ENCODE assay signal across 8 cellular contexts in the genomic region with DNA sequence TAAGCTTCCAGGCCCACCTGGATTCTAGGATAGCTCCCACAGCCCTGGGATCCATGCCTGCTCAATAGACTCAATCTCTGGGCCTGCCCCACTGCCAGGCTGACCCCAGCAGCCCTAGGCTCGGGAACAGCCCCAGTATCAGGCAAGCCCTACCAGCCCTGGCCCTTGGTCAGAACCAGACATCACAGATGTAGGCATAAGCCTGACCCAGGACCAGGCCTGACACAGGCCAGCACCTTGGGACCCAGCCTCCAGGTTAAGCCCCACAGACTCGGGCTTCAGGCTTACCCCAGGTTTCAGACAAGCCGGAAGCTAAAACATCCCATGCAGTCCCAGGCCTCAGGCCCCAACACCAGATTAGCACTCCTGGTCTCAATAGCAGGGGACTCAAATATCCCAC.
"Had no signal": no experiment of that assay in that cellular context is flagged by ENCODE, and none has a peak within 500 bp of the region (broad histone marks: within the 10 kb centered on the region; RNA-seq: fewer than 3 reads in every experiment).

No MANE protein-coding gene starts in this region.

- H3K4me1 Mint-ChIP-seq: GM23338 had no signal

- H3K4me3 Mint-ChIP-seq: GM23338, HFFc6 had no signal

- ATAC-seq: GM23338, HCT116, K562 had no signal

- H2AFZ ChIP-seq: GM23338 had no signal

- DNase-seq: H7, HFFc6, IMR-90 had no signal

- H3K4me2 ChIP-seq: GM23338 had no signal

- H3K4me1 ChIP-seq: HAP-1 had no signal

- H3K27ac Mint-ChIP-seq: GM23338, HFFc6 had no signal

- H3K9me3 ChIP-seq: HAP-1 had no signal

- FAIRE-seq: HTR-8/SVneo, K562 had no signal

- H3K36me3 ChIP-seq: HAP-1 had no signal

- H3K4me3 ChIP-seq: GM23338, HAP-1, K562 had no signal
